Comparison of ENCODE assay signal across 15 cellular contexts in the genomic region with DNA sequence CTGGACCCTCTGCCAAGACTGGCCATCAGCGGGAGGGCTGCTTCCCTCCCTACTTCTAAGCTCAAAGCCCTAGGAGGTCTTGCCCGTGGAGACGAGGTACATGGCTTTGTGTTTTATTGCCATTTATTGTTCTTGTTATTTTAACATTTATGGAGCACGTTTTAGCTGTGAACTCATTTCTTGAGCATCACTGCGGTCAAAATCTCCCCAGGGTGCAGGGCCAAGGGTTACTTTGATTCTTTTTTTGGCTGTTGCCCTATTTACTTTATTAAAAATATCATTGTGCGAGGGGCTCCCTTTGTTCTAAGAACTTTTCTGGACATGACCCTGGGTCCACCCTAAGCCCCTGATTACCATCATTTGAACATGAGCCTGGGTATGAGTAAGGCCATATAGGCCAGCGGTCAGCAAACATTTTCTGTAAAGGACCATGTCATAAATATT. TPM values are rescaled to one million over a fixed set of nuclear protein-coding genes. Genes with fewer than 3 reads are reported as not detected.
"Had no signal": no experiment of that assay in that cellular context is flagged by ENCODE, and none has a peak within 500 bp of the region (broad histone marks: within the 10 kb centered on the region; RNA-seq: fewer than 3 reads in every experiment).

No MANE protein-coding gene starts in this region.

- DNase-seq: activated B cell treated with CpG ODN at 0.5 μM for 24 hours; activated CD4-positive, alpha-beta T cell treated with anti-CD3 and anti-CD28 coated beads, Interleukin-2, amount 10 ng/mL, durations not matched to agents 7 days and 5 days; activated CD8-positive, alpha-beta memory T cell treated with anti-CD3 and anti-CD28 coated beads for 24 hours; activated naive CD4-positive, alpha-beta T cell treated with anti-CD3 and anti-CD28 coated beads, Interleukin-2, amount 50 U/mL, for 16 hours; amniotic stem cell; hippocampal formation; kidney glomerular epithelial cell; ovary; spleen; stimulated activated CD4-positive, alpha-beta T cell treated with anti-CD3 and anti-CD28 coated beads, Interleukin-1b, Interleukin-23, amount 100 ng/mL, for 48 hours; stimulated activated naive B cell treated with anti-CD40 and anti-IgM and Interleukin-4, amounts not matched to agents 10 μg/mL and 1 μg/mL and 100 μg/mL, for 72 hours; T-helper 17 cell had no signal

- H3K4me1 Mint-ChIP-seq: activated B cell treated with CpG ODN at 0.5 μM for 24 hours; activated CD4-positive, alpha-beta T cell treated with anti-CD3 and anti-CD28 coated beads, Interleukin-2, amount 10 ng/mL, durations not matched to agents 7 days and 5 days; stimulated activated naive B cell treated with anti-CD40 and anti-IgM and Interleukin-4, amounts not matched to agents 10 μg/mL and 1 μg/mL and 100 μg/mL, for 72 hours; T-helper 17 cell had no signal

- H3K27ac Mint-ChIP-seq: activated B cell treated with CpG ODN at 0.5 μM for 24 hours; activated CD4-positive, alpha-beta T cell treated with anti-CD3 and anti-CD28 coated beads, Interleukin-2, amount 10 ng/mL, durations not matched to agents 7 days and 5 days; activated T-helper 17 cell treated with anti-CD3 and anti-CD28 coated beads, Interleukin-2, amount 50 U/mL, for 72 hours; stimulated activated naive B cell treated with anti-CD40 and anti-IgM and Interleukin-4, amounts not matched to agents 10 μg/mL and 1 μg/mL and 100 μg/mL, for 72 hours; T-helper 17 cell had no signal

- H3K27ac ChIP-seq: ovary, SK-N-MC, spleen had no signal

- H3K9me3 Mint-ChIP-seq: activated B cell treated with CpG ODN at 0.5 μM for 24 hours; activated CD4-positive, alpha-beta T cell treated with anti-CD3 and anti-CD28 coated beads, Interleukin-2, amount 10 ng/mL, durations not matched to agents 7 days and 5 days; activated T-helper 17 cell treated with anti-CD3 and anti-CD28 coated beads, Interleukin-2, amount 50 U/mL, for 72 hours; stimulated activated naive B cell treated with anti-CD40 and anti-IgM and Interleukin-4, amounts not matched to agents 10 μg/mL and 1 μg/mL and 100 μg/mL, for 72 hours had no signal

- H3K4me1 ChIP-seq: spleen had no signal

- H3K36me3 ChIP-seq: ovary, spleen had no signal

- H3K4me3 Mint-ChIP-seq: activated B cell treated with CpG ODN at 0.5 μM for 24 hours; activated CD4-positive, alpha-beta T cell treated with anti-CD3 and anti-CD28 coated beads, Interleukin-2, amount 10 ng/mL, durations not matched to agents 7 days and 5 days; activated T-helper 17 cell treated with anti-CD3 and anti-CD28 coated beads, Interleukin-2, amount 50 U/mL, for 72 hours; stimulated activated naive B cell treated with anti-CD40 and anti-IgM and Interleukin-4, amounts not matched to agents 10 μg/mL and 1 μg/mL and 100 μg/mL, for 72 hours; T-helper 17 cell had no signal

- FAIRE-seq: colon had no signal

- ATAC-seq: activated T-helper 17 cell treated with anti-CD3 and anti-CD28 coated beads, Interleukin-2, amount 50 U/mL, for 72 hours; stimulated activated naive B cell treated with anti-CD40 and anti-IgM and Interleukin-4, amounts not matched to agents 10 μg/mL and 1 μg/mL and 100 μg/mL, for 72 hours; T-helper 17 cell had no signal

- H3K27me3 ChIP-seq: ovary had no signal

- H3K27me3 Mint-ChIP-seq: activated B cell treated with CpG ODN at 0.5 μM for 24 hours had no signal

- H3K9me3 ChIP-seq: ovary, spleen had no signal

- H3K36me3 Mint-ChIP-seq: stimulated activated naive B cell treated with anti-CD40 and anti-IgM and Interleukin-4, amounts not matched to agents 10 μg/mL and 1 μg/mL and 100 μg/mL, for 72 hours had no signal

- H3K4me3 ChIP-seq: ovary, SK-N-MC, spleen had no signal

RNA-seq across cellular contexts. Expression of a gene that starts 51.6 kb away (rescaled TPM):
- total RNA-seq: activated CD4-positive, alpha-beta T cell treated with anti-CD3 and anti-CD28 coated beads, Interleukin-2, amount 10 ng/mL, durations not matched to agents 7 days and 5 days had no signal
